In genomic region chr7:7830122-7830878, GRCh38 we compare ENCODE assay signal across 13 cellular contexts.
A peak's percentile ranks its signal among the peaks of the same experiment; 100 is the strongest.
DNase-seq lines count a peak whose midpoint lies in the region; FAIRE-seq and TF ChIP-seq lines count a peak whose summit lies in the region.
"Had no signal": no experiment of that assay in that cellular context is flagged by ENCODE, and none has a peak within 500 bp of the region (broad histone marks: within the 10 kb centered on the region; RNA-seq: fewer than 3 reads in every experiment).

No MANE protein-coding gene starts in this region.

- H3K27me3 ChIP-seq in adrenal gland: no peaks in the 10 kb centered on the region

- no peaks in the 10 kb centered on the region for H3K36me3 ChIP-seq in adrenal gland (replicated peaks in 1 of 2)

- no peak overlapping the region for H3K27ac ChIP-seq in adrenal gland

- TF ChIP-seq POLR2A in adrenal gland (IDR thresholded peaks at IDR 0.05) (no peak), GM12891 (IDR thresholded peaks at IDR 0.05; ENCODE audit: low read depth, low read length) (no peak)

- no peak for TF ChIP-seq CTCF in retinal pigment epithelial cell (conservative IDR thresholded peaks at IDR 0.05; ENCODE audit: low read depth, low read length)
- no peak for TF ChIP-seq CTCF in adrenal gland (IDR thresholded peaks at IDR 0.05)

- H3K4me1 ChIP-seq in adrenal gland (replicated peaks in 1 of 2): no peaks in the 10 kb centered on the region

- intact Hi-C loops in adrenal gland (cut with DNase I): no loop called here

- DNase-seq in NCI-H345 (lab: John Stamatoyannopoulos, UW): peak; percentile 53
- DNase-seq in NCI-H345 treated with DMSO at 0.1 percent for 48 hours (lab: John Stamatoyannopoulos, UW; ENCODE audit: unreplicated experiment): no peak
- peak; percentile 78 for DNase-seq in NCI-H2107 (lab: John Stamatoyannopoulos, UW)
- DNase-seq in cerebellum (ENCODE audit: low spot score): peak; percentile 9
- DNase-seq in retinal pigment epithelial cell (ENCODE audit: low read depth): peak; percentile 17
- no peak for DNase-seq in C1 segment of cervical spinal cord (lab: John Stamatoyannopoulos, UW)
- DNase-seq in adrenal gland: no peak
- no peak for DNase-seq in GM12891 (ENCODE audit: insufficient read length, low spot score)
- DNase-seq: 8988T; activated CD8-positive, alpha-beta memory T cell treated with anti-CD3 and anti-CD28 coated beads, Interleukin-2, amount 50 U/mL, for 48 hours; central memory CD4-positive, alpha-beta T cell; stimulated activated naive CD4-positive, alpha-beta T cell; T-helper 17 cell had no signal

- no peaks in the 10 kb centered on the region for H3K9me3 ChIP-seq in adrenal gland (replicated peaks in 1 of 3)

- H3K4me3 ChIP-seq in retinal pigment epithelial cell (ENCODE audit: low read length): no peak overlapping the region
- no peak overlapping the region for H3K4me3 ChIP-seq in adrenal gland

- WGBS in adrenal gland, 4 donors: 71 to 86% (median 78%) methylated on average over 6 to 7 of the region's 7 CpGs

- no peak for FAIRE-seq in GM12891 (lab: Jason Lieb, UNC)

TF ChIP-seq in GM12891, 5 proteins besides CTCF, POLR2A, EP300 and RAD21:
- TF ChIP-seq POLR2AphosphoS5 (IDR thresholded peaks at IDR 0.05; ENCODE audit: low read depth, low read length) (no peak), SPI1 (IDR thresholded peaks at IDR 0.05; ENCODE audit: low read depth, low read length) (no peak), POU2F2 (IDR thresholded peaks at IDR 0.05; ENCODE audit: low read depth, low read length) (no peak), TAF1 (IDR thresholded peaks at IDR 0.05; ENCODE audit: low read depth, low read length) (no peak), PAX5 (IDR thresholded peaks at IDR 0.05; ENCODE audit: insufficient read depth, low read length, severe bottlenecking) (no peak)

Comparison
In these comparisons a context has a peak if more than half of its experiments do, and no peak if none do; other contexts are left out.
1. DNase-seq: peak in NCI-H345 (single experiment), NCI-H2107 (single experiment), cerebellum (single experiment) and retinal pigment epithelial cell (single experiment); none in NCI-H345 treated with DMSO at 0.1 percent for 48 hours (single experiment), C1 segment of cervical spinal cord (0 of 14), adrenal gland (0 of 7) and GM12891 (single experiment).